Comparison of ENCODE assay signal across 1 cellular context in the genomic region with DNA sequence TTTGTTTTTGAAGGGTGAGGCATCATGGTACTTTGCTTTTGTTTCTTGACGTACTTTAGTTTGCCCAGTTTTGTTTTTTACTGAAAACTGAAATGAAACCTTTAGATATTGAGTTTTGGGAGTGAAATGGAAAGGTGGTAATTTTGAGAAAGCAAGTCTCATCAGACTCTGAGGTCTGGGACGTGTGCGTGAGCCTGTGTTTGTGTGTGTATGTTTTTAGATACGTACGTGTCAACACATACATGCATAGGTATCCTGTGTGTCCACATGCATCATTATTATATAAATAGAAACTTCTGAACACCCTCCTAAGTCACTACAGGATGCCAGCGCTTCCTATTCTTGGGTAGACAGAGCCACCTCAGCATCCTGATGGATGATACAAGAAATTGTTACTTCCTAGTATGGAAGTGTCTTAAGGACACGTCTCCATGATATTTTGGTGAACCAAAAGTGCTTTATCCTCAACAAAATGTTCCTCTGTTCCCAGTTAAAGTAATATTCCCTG.
TF ChIP-seq lines count a peak whose summit lies in the region.

No MANE protein-coding gene starts in this region.

TF ChIP-seq in K562, 482 proteins besides CTCF, POLR2A, EP300 and RAD21:
- no peak for TF ChIP-seq ARNT (IDR thresholded peaks at IDR 0.05)
